1 cellular context compared by ENCODE assay signal in the genomic region with DNA sequence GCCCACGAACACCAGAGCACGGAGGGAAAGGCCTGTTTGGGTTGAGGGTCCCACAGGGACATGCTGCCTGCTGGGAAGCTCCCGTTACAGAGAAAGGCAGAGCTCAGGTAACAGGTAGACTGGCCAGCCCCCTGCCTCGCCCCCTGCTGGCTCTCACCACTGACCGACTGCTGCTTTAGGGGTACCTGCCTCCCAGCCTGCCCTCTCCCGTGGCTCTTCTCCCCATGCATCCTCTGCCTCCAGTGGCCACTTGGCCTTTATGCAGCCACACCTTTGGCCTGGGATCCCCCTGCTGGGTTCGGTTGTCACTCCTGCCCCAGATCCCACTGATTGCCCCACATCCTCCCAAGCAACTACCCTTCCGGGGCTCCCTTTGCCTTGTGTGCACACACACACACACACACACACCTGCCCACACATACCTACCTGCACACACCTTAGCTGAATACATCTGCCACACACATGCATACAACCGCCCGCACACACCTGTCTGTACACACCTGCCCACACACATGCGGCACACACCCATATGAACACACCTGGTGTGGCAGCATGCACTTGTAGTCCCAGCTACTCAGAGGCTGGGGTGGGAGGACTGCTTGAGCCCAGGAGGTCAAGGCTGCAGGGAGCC.
TF ChIP-seq lines count a peak whose summit lies in the region.

No MANE protein-coding gene starts in this region.

TF ChIP-seq in GM12878, 131 proteins besides CTCF, POLR2A, EP300 and RAD21:
- TF ChIP-seq, protein P1, sequence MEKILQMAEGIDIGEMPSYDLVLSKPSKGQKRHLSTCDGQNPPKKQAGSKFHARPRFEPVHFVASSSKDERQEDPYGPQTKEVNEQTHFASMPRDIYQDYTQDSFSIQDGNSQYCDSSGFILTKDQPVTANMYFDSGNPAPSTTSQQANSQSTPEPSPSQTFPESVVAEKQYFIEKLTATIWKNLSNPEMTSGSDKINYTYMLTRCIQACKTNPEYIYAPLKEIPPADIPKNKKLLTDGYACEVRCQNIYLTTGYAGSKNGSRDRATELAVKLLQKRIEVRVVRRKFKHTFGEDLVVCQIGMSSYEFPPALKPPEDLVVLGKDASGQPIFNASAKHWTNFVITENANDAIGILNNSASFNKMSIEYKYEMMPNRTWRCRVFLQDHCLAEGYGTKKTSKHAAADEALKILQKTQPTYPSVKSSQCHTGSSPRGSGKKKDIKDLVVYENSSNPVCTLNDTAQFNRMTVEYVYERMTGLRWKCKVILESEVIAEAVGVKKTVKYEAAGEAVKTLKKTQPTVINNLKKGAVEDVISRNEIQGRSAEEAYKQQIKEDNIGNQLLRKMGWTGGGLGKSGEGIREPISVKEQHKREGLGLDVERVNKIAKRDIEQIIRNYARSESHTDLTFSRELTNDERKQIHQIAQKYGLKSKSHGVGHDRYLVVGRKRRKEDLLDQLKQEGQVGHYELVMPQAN (conservative IDR thresholded peaks at IDR 0.05), result no peak
- TF ChIP-seq, protein P2, sequence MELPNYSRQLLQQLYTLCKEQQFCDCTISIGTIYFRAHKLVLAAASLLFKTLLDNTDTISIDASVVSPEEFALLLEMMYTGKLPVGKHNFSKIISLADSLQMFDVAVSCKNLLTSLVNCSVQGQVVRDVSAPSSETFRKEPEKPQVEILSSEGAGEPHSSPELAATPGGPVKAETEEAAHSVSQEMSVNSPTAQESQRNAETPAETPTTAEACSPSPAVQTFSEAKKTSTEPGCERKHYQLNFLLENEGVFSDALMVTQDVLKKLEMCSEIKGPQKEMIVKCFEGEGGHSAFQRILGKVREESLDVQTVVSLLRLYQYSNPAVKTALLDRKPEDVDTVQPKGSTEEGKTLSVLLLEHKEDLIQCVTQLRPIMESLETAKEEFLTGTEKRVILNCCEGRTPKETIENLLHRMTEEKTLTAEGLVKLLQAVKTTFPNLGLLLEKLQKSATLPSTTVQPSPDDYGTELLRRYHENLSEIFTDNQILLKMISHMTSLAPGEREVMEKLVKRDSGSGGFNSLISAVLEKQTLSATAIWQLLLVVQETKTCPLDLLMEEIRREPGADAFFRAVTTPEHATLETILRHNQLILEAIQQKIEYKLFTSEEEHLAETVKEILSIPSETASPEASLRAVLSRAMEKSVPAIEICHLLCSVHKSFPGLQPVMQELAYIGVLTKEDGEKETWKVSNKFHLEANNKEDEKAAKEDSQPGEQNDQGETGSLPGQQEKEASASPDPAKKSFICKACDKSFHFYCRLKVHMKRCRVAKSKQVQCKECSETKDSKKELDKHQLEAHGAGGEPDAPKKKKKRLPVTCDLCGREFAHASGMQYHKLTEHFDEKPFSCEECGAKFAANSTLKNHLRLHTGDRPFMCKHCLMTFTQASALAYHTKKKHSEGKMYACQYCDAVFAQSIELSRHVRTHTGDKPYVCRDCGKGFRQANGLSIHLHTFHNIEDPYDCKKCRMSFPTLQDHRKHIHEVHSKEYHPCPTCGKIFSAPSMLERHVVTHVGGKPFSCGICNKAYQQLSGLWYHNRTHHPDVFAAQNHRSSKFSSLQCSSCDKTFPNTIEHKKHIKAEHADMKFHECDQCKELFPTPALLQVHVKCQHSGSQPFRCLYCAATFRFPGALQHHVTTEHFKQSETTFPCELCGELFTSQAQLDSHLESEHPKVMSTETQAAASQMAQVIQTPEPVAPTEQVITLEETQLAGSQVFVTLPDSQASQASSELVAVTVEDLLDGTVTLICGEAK (IDR thresholded peaks at IDR 0.05; ENCODE audit: borderline replicate concordance), result no peak
- TF ChIP-seq BACH1 (IDR thresholded peaks at IDR 0.05; ENCODE audit: borderline replicate concordance), result no peak
- no peak for TF ChIP-seq SIN3A (IDR thresholded peaks at IDR 0.05; ENCODE audit: low read depth, low read length)
- TF ChIP-seq HDAC6 (IDR thresholded peaks at IDR 0.05; ENCODE audit: unreplicated experiment), result no peak
- TF ChIP-seq TCF7 (IDR thresholded peaks at IDR 0.05; ENCODE audit: borderline replicate concordance), result no peak
- no peak for TF ChIP-seq MEF2B (IDR thresholded peaks at IDR 0.05; ENCODE audit: partially characterized antibody, poor library complexity, severe bottlenecking)
